Comparison of ENCODE assay signal across 38 cellular contexts in genomic region chrX:83336464-83336863, GRCh38.
"Had no signal": no experiment of that assay in that cellular context is flagged by ENCODE, and none has a peak within 500 bp of the region (broad histone marks: within the 10 kb centered on the region; RNA-seq: fewer than 3 reads in every experiment).

No MANE protein-coding gene starts in this region.

- H3K27ac Mint-ChIP-seq: activated naive CD4-positive, alpha-beta T cell treated with anti-CD3 and anti-CD28 coated beads for 36 hours; activated naive CD4-positive, alpha-beta T cell treated with anti-CD3 and anti-CD28 coated beads, Interleukin-2, amount 10 ng/mL, durations not matched to agents 7 days and 5 days; activated naive CD4-positive, alpha-beta T cell treated with anti-CD3 and anti-CD28 coated beads, Interleukin-2, amount 50 U/mL, for 24 hours; activated naive CD4-positive, alpha-beta T cell treated with anti-CD3 and anti-CD28 coated beads, Interleukin-2, amount 50 U/mL, for 72 hours; activated naive CD8-positive, alpha-beta T cell; activated naive CD8-positive, alpha-beta T cell treated with anti-CD3 and anti-CD28 coated beads for 36 hours; activated naive CD8-positive, alpha-beta T cell treated with anti-CD3 and anti-CD28 coated beads, Interleukin-2, amount 10 ng/mL, durations not matched to agents 7 days and 5 days; activated naive CD8-positive, alpha-beta T cell treated with anti-CD3 and anti-CD28 coated beads, Interleukin-2, amount 50 U/mL, for 24 hours; activated T-cell treated with anti-CD3 and anti-CD28 coated beads, Interleukin-2, amount 50 U/mL, for 24 hours; activated T-cell treated with anti-CD3 and anti-CD28 coated beads, Interleukin-2, amount 50 U/mL, for 72 hours; activated T-helper 1 cell treated with anti-CD3 and anti-CD28 coated beads, Interleukin-12 subunit alpha, Interleukin-12 subunit beta, Interleukin-2, Interleukin-4 antibody, amounts not matched to agents 30 ng/mL and 10 ng/mL and 1 ng/mL, durations not matched to agents 14 hours and 24 hours and 36 hours; activated T-helper 17 cell treated with anti-CD3 and anti-CD28 coated beads, Interleukin-2, amount 50 U/mL, for 72 hours; activated T-helper 2 cell treated with anti-CD3 and anti-CD28 coated beads, Interferon-gamma antibody, Interleukin-2, Interleukin-4, amounts not matched to agents 10 μg/mL and 5 μg/mL and 100 μg/mL, durations not matched to agents 14 hours and 24 hours and 36 hours; brain had no signal

- H3K4me1 Mint-ChIP-seq: activated naive CD4-positive, alpha-beta T cell treated with anti-CD3 and anti-CD28 coated beads, Interleukin-2, amount 10 ng/mL, durations not matched to agents 7 days and 5 days; activated naive CD4-positive, alpha-beta T cell treated with anti-CD3 and anti-CD28 coated beads, Interleukin-2, amount 50 U/mL, for 24 hours; activated naive CD8-positive, alpha-beta T cell treated with anti-CD3 and anti-CD28 coated beads for 36 hours; activated naive CD8-positive, alpha-beta T cell treated with anti-CD3 and anti-CD28 coated beads, Interleukin-2, amount 10 ng/mL, durations not matched to agents 7 days and 5 days; activated naive CD8-positive, alpha-beta T cell treated with anti-CD3 and anti-CD28 coated beads, Interleukin-2, amount 50 U/mL, for 24 hours; activated T-helper 17 cell treated with anti-CD3 and anti-CD28 coated beads, Interleukin-2, amount 50 U/mL, for 72 hours; central memory CD8-positive, alpha-beta T cell had no signal

- H3K27me3 Mint-ChIP-seq: activated naive CD4-positive, alpha-beta T cell treated with anti-CD3 and anti-CD28 coated beads, Interleukin-2, amount 10 ng/mL, durations not matched to agents 7 days and 5 days; activated naive CD4-positive, alpha-beta T cell treated with anti-CD3 and anti-CD28 coated beads, Interleukin-2, amount 50 U/mL, for 24 hours; activated naive CD8-positive, alpha-beta T cell; activated naive CD8-positive, alpha-beta T cell treated with anti-CD3 and anti-CD28 coated beads for 36 hours; activated naive CD8-positive, alpha-beta T cell treated with anti-CD3 and anti-CD28 coated beads, Interleukin-2, amount 10 ng/mL, durations not matched to agents 7 days and 5 days; activated naive CD8-positive, alpha-beta T cell treated with anti-CD3 and anti-CD28 coated beads, Interleukin-2, amount 50 U/mL, for 24 hours; activated T-cell treated with anti-CD3 and anti-CD28 coated beads, Interleukin-2, amount 50 U/mL, for 24 hours; activated T-helper 17 cell treated with anti-CD3 and anti-CD28 coated beads, Interleukin-2, amount 50 U/mL, for 72 hours; brain; central memory CD8-positive, alpha-beta T cell had no signal

- H3K4me3 Mint-ChIP-seq: activated naive CD4-positive, alpha-beta T cell treated with anti-CD3 and anti-CD28 coated beads for 36 hours; activated naive CD4-positive, alpha-beta T cell treated with anti-CD3 and anti-CD28 coated beads, Interleukin-2, amount 10 ng/mL, durations not matched to agents 7 days and 5 days; activated naive CD4-positive, alpha-beta T cell treated with anti-CD3 and anti-CD28 coated beads, Interleukin-2, amount 50 U/mL, for 24 hours; activated naive CD8-positive, alpha-beta T cell; activated naive CD8-positive, alpha-beta T cell treated with anti-CD3 and anti-CD28 coated beads for 36 hours; activated naive CD8-positive, alpha-beta T cell treated with anti-CD3 and anti-CD28 coated beads, Interleukin-2, amount 10 ng/mL, durations not matched to agents 7 days and 5 days; activated naive CD8-positive, alpha-beta T cell treated with anti-CD3 and anti-CD28 coated beads, Interleukin-2, amount 50 U/mL, for 24 hours; activated T-cell treated with anti-CD3 and anti-CD28 coated beads, Interleukin-2, amount 50 U/mL, for 24 hours; activated T-cell treated with anti-CD3 and anti-CD28 coated beads, Interleukin-2, amount 50 U/mL, for 4 hours; activated T-cell treated with anti-CD3 and anti-CD28 coated beads, Interleukin-2, amount 50 U/mL, for 72 hours; activated T-helper 1 cell treated with anti-CD3 and anti-CD28 coated beads, Interleukin-12 subunit alpha, Interleukin-12 subunit beta, Interleukin-2, Interleukin-4 antibody, amounts not matched to agents 30 ng/mL and 10 ng/mL and 1 ng/mL, durations not matched to agents 14 hours and 24 hours and 36 hours; activated T-helper 17 cell treated with anti-CD3 and anti-CD28 coated beads, Interleukin-2, amount 50 U/mL, for 72 hours; brain; central memory CD8-positive, alpha-beta T cell had no signal

- H3K4me1 ChIP-seq: adrenal gland, ascending aorta, body of pancreas, breast epithelium had no signal

- H3K9me3 ChIP-seq: adrenal gland, ascending aorta, body of pancreas, breast epithelium had no signal

- H3K27me3 ChIP-seq: adrenal gland, ascending aorta, body of pancreas, brain microvascular endothelial cell, cardiac muscle cell had no signal

- H3K9me3 Mint-ChIP-seq: activated naive CD4-positive, alpha-beta T cell treated with anti-CD3 and anti-CD28 coated beads for 36 hours; activated naive CD4-positive, alpha-beta T cell treated with anti-CD3 and anti-CD28 coated beads, Interleukin-2, amount 10 ng/mL, durations not matched to agents 7 days and 5 days; activated naive CD4-positive, alpha-beta T cell treated with anti-CD3 and anti-CD28 coated beads, Interleukin-2, amount 50 U/mL, for 24 hours; activated naive CD4-positive, alpha-beta T cell treated with anti-CD3 and anti-CD28 coated beads, Interleukin-2, amount 50 U/mL, for 72 hours; activated naive CD8-positive, alpha-beta T cell treated with anti-CD3 and anti-CD28 coated beads for 36 hours; activated naive CD8-positive, alpha-beta T cell treated with anti-CD3 and anti-CD28 coated beads, Interleukin-2, amount 10 ng/mL, durations not matched to agents 7 days and 5 days; activated naive CD8-positive, alpha-beta T cell treated with anti-CD3 and anti-CD28 coated beads, Interleukin-2, amount 50 U/mL, for 24 hours; activated T-cell treated with anti-CD3 and anti-CD28 coated beads, Interleukin-2, amount 50 U/mL, for 24 hours; activated T-cell treated with anti-CD3 and anti-CD28 coated beads, Interleukin-2, amount 50 U/mL, for 4 hours; activated T-helper 1 cell treated with anti-CD3 and anti-CD28 coated beads, Interleukin-12 subunit alpha, Interleukin-12 subunit beta, Interleukin-2, Interleukin-4 antibody, amounts not matched to agents 30 ng/mL and 10 ng/mL and 1 ng/mL, durations not matched to agents 14 hours and 24 hours and 36 hours; activated T-helper 17 cell treated with anti-CD3 and anti-CD28 coated beads, Interleukin-2, amount 50 U/mL, for 72 hours; activated T-helper 2 cell treated with anti-CD3 and anti-CD28 coated beads, Interferon-gamma antibody, Interleukin-2, Interleukin-4, amounts not matched to agents 10 μg/mL and 5 μg/mL and 100 μg/mL, durations not matched to agents 14 hours and 24 hours and 36 hours; brain; central memory CD8-positive, alpha-beta T cell had no signal

- H3K27ac ChIP-seq: adrenal gland, ascending aorta, body of pancreas, brain microvascular endothelial cell, breast epithelium, cardiac muscle cell had no signal

- FAIRE-seq: bronchial epithelial cell had no signal

- H3K36me3 Mint-ChIP-seq: activated naive CD4-positive, alpha-beta T cell treated with anti-CD3 and anti-CD28 coated beads, Interleukin-2, amount 10 ng/mL, durations not matched to agents 7 days and 5 days; activated naive CD4-positive, alpha-beta T cell treated with anti-CD3 and anti-CD28 coated beads, Interleukin-2, amount 50 U/mL, for 24 hours; activated naive CD4-positive, alpha-beta T cell treated with anti-CD3 and anti-CD28 coated beads, Interleukin-2, amount 50 U/mL, for 72 hours; activated naive CD8-positive, alpha-beta T cell; activated naive CD8-positive, alpha-beta T cell treated with anti-CD3 and anti-CD28 coated beads for 36 hours; activated naive CD8-positive, alpha-beta T cell treated with anti-CD3 and anti-CD28 coated beads, Interleukin-2, amount 10 ng/mL, durations not matched to agents 7 days and 5 days; brain had no signal

- DNase-seq: activated effector memory CD4-positive, alpha-beta T cell treated with anti-CD3 and anti-CD28 coated beads, Interleukin-2, amount 50 U/mL, for 16 hours; activated effector memory CD4-positive, alpha-beta T cell treated with Interleukin-2 at 50 U/mL for 16 hours; activated gamma-delta T cell; activated gamma-delta T cell treated with Interleukin-2 at 50 U/mL for 16 hours; activated naive CD4-positive, alpha-beta T cell; activated naive CD4-positive, alpha-beta T cell treated with anti-CD3 and anti-CD28 coated beads for 36 hours; activated naive CD4-positive, alpha-beta T cell treated with anti-CD3 and anti-CD28 coated beads, Interleukin-2, amount 10 ng/mL, durations not matched to agents 7 days and 5 days; activated naive CD4-positive, alpha-beta T cell treated with anti-CD3 and anti-CD28 coated beads, Interleukin-2, amount 50 U/mL, for 16 hours; activated naive CD4-positive, alpha-beta T cell treated with Interleukin-2 at 50 U/mL for 16 hours; activated naive CD8-positive, alpha-beta T cell treated with anti-CD3 and anti-CD28 coated beads for 36 hours; activated naive CD8-positive, alpha-beta T cell treated with anti-CD3 and anti-CD28 coated beads, Interleukin-2, amount 10 ng/mL, durations not matched to agents 7 days and 5 days; activated naive CD8-positive, alpha-beta T cell treated with anti-CD3 and anti-CD28 coated beads, Interleukin-2, amount 50 U/mL, for 24 hours; activated T-cell treated with anti-CD3 and anti-CD28 coated beads, Interleukin-2, amount 50 U/mL, for 24 hours; activated T-cell treated with anti-CD3 and anti-CD28 coated beads, Interleukin-2, amount 50 U/mL, for 4 hours; activated T-cell treated with anti-CD3 and anti-CD28 coated beads, Interleukin-2, amount 50 U/mL, for 48 hours; activated T-cell treated with anti-CD3 and anti-CD28 coated beads, Interleukin-2, amount 50 U/mL, for 72 hours; adrenal gland; amniotic stem cell; amygdala; anterior cingulate cortex; aorta; body of pancreas; brain microvascular endothelial cell; caudate nucleus; central memory CD4-positive, alpha-beta T cell; cerebellar nuclear complex had no signal

- H3K4me3 ChIP-seq: adrenal gland, ascending aorta, body of pancreas, breast epithelium, cardiac muscle cell had no signal

- H3K36me3 ChIP-seq: adrenal gland, ascending aorta, brain microvascular endothelial cell, breast epithelium, cardiac muscle cell had no signal
